13 cellular contexts compared by ENCODE assay signal in genomic region chr11:62958547-62959071, GRCh38. TPM values are rescaled to one million over a fixed set of nuclear protein-coding genes. Genes with fewer than 3 reads are reported as not detected.
DNase-seq lines count a peak whose midpoint lies in the region; ATAC-seq and TF ChIP-seq lines count a peak whose summit lies in the region.
"Had no signal": no experiment of that assay in that cellular context is flagged by ENCODE, and none has a peak within 500 bp of the region (broad histone marks: within the 10 kb centered on the region; RNA-seq: fewer than 3 reads in every experiment).

No MANE protein-coding gene starts in this region.

- intact Hi-C loops in activated T-helper 2 cell treated with anti-CD3 and anti-CD28 coated beads, Interferon-gamma antibody, Interleukin-2, Interleukin-4, amounts not matched to agents 10 μg/mL and 5 μg/mL and 100 μg/mL, durations not matched to agents 14 hours and 24 hours and 36 hours (cut with micrococcal nuclease) = no loop called here

- H3K4me1 Mint-ChIP-seq in neural crest cell (peaks cover 12% of the 10 kb centered on the region), WTC11 (peaks cover 8% of the 10 kb centered on the region)
- H3K4me1 Mint-ChIP-seq in activated T-helper 2 cell treated with anti-CD3 and anti-CD28 coated beads, Interferon-gamma antibody, Interleukin-2, Interleukin-4, amounts not matched to agents 10 μg/mL and 5 μg/mL and 100 μg/mL, durations not matched to agents 14 hours and 24 hours and 36 hours (ENCODE audit: low read depth) = no peaks in the 10 kb centered on the region
- no peaks in the 10 kb centered on the region for H3K4me1 Mint-ChIP-seq in activated CD8-positive, alpha-beta T cell treated with anti-CD3 and anti-CD28 coated beads, Interleukin-2, amount 10 ng/mL, durations not matched to agents 7 days and 5 days (ENCODE audit: low read depth)

- no peak overlapping the region for H3K4me3 Mint-ChIP-seq in neural crest cell
- H3K4me3 Mint-ChIP-seq in activated T-helper 2 cell treated with anti-CD3 and anti-CD28 coated beads, Interferon-gamma antibody, Interleukin-2, Interleukin-4, amounts not matched to agents 10 μg/mL and 5 μg/mL and 100 μg/mL, durations not matched to agents 14 hours and 24 hours and 36 hours (ENCODE audit: low read depth) = no peak overlapping the region
- H3K4me3 Mint-ChIP-seq in WTC11 = no peak overlapping the region
- H3K4me3 Mint-ChIP-seq in activated CD8-positive, alpha-beta T cell treated with anti-CD3 and anti-CD28 coated beads, Interleukin-2, amount 10 ng/mL, durations not matched to agents 7 days and 5 days = no peak overlapping the region

- peaks cover 4% of the 10 kb centered on the region for H3K9me3 Mint-ChIP-seq in neural crest cell
- no peaks in the 10 kb centered on the region for H3K9me3 Mint-ChIP-seq in activated T-helper 2 cell treated with anti-CD3 and anti-CD28 coated beads, Interferon-gamma antibody, Interleukin-2, Interleukin-4, amounts not matched to agents 10 μg/mL and 5 μg/mL and 100 μg/mL, durations not matched to agents 14 hours and 24 hours and 36 hours
- H3K9me3 Mint-ChIP-seq in WTC11 = no peaks in the 10 kb centered on the region
- H3K9me3 Mint-ChIP-seq in activated CD8-positive, alpha-beta T cell treated with anti-CD3 and anti-CD28 coated beads, Interleukin-2, amount 10 ng/mL, durations not matched to agents 7 days and 5 days (ENCODE audit: insufficient read depth) = no peaks in the 10 kb centered on the region

- peak; percentile 40 for DNase-seq in COLO829 (ENCODE audit: low spot score)
- DNase-seq in NCI-H2227 treated with DMSO at 0.1 percent for 48 hours (lab: John Stamatoyannopoulos, UW) = peak; percentile 83
- peak; percentile 40 for DNase-seq in epidermal melanocyte (ENCODE audit: insufficient read length, low spot score)
- DNase-seq in neural crest cell (ENCODE audit: low read depth, low spot score) = no peak
- no peak for DNase-seq in activated T-helper 2 cell treated with anti-CD3 and anti-CD28 coated beads, Interferon-gamma antibody, Interleukin-2, Interleukin-4, amounts not matched to agents 10 μg/mL and 5 μg/mL and 100 μg/mL, durations not matched to agents 14 hours and 24 hours and 36 hours (ENCODE audit: low spot score)
- DNase-seq in WTC11 (ENCODE audit: low spot score) = no peak
- no peak for DNase-seq in activated CD8-positive, alpha-beta T cell treated with anti-CD3 and anti-CD28 coated beads, Interleukin-2, amount 10 ng/mL, durations not matched to agents 7 days and 5 days
- DNase-seq: Caco-2, caudate nucleus, GOT3, NCI-H1436 had no signal

- H3K27ac Mint-ChIP-seq in neural crest cell (ENCODE audit: unreplicated experiment) (peak overlapping the region; percentile 15), WTC11 (no peak overlapping the region)
- H3K27ac Mint-ChIP-seq in activated T-helper 2 cell treated with anti-CD3 and anti-CD28 coated beads, Interferon-gamma antibody, Interleukin-2, Interleukin-4, amounts not matched to agents 10 μg/mL and 5 μg/mL and 100 μg/mL, durations not matched to agents 14 hours and 24 hours and 36 hours = no peak overlapping the region
- no peak overlapping the region for H3K27ac Mint-ChIP-seq in activated CD8-positive, alpha-beta T cell treated with anti-CD3 and anti-CD28 coated beads, Interleukin-2, amount 10 ng/mL, durations not matched to agents 7 days and 5 days

- ATAC-seq in WTC11 = no peak
- ATAC-seq in GM18520 (IDR thresholded peaks at IDR 0.05; ENCODE audit: unreplicated experiment) = no peak
- no peak for ATAC-seq in activated CD8-positive, alpha-beta T cell treated with anti-CD3 and anti-CD28 coated beads, Interleukin-2, amount 10 ng/mL, durations not matched to agents 7 days and 5 days

- CTCF ChIA-PET in WTC11 (lab: Charles Lee) = interaction anchor here (3.6 to 3.7 kb wide), 2 partner anchors 17 to 53 kb away, joined by 13 to 19 read pairs; no protein-coding TSS in a partner anchor
- CTCF ChIA-PET in activated CD8-positive, alpha-beta T cell treated with anti-CD3 and anti-CD28 coated beads, Interleukin-2, amount 10 ng/mL, durations not matched to agents 7 days and 5 days (lab: Charles Lee) = interaction anchor here (1.5 kb wide), 1 partner anchor 53 kb away, joined by 6 read pairs; no protein-coding TSS in a partner anchor

- TF ChIP-seq CTCF in neural crest cell (conservative IDR thresholded peaks at IDR 0.05) = no peak
- no peak for TF ChIP-seq CTCF in WTC11 (IDR thresholded peaks at IDR 0.05)

- POLR2A ChIA-PET in WTC11 (lab: Charles Lee) = no interaction called here
- POLR2A ChIA-PET in activated CD8-positive, alpha-beta T cell treated with anti-CD3 and anti-CD28 coated beads, Interleukin-2, amount 10 ng/mL, durations not matched to agents 7 days and 5 days (lab: Charles Lee) = no interaction called here

- H3K27me3 Mint-ChIP-seq in neural crest cell (ENCODE audit: low read depth) (peaks cover 2% of the 10 kb centered on the region), WTC11 (ENCODE audit: low read depth) (no peaks in the 10 kb centered on the region; the same call in none of the 2 replicates)
- H3K27me3 Mint-ChIP-seq in activated T-helper 2 cell treated with anti-CD3 and anti-CD28 coated beads, Interferon-gamma antibody, Interleukin-2, Interleukin-4, amounts not matched to agents 10 μg/mL and 5 μg/mL and 100 μg/mL, durations not matched to agents 14 hours and 24 hours and 36 hours (ENCODE audit: low read depth) = peaks cover 5% of the 10 kb centered on the region
- peaks cover 13% of the 10 kb centered on the region for H3K27me3 Mint-ChIP-seq in activated CD8-positive, alpha-beta T cell treated with anti-CD3 and anti-CD28 coated beads, Interleukin-2, amount 10 ng/mL, durations not matched to agents 7 days and 5 days (ENCODE audit: low read depth)

- H3K36me3 Mint-ChIP-seq in neural crest cell (ENCODE audit: low read depth) = no peaks in the 10 kb centered on the region
- no peaks in the 10 kb centered on the region for H3K36me3 Mint-ChIP-seq in activated T-helper 2 cell treated with anti-CD3 and anti-CD28 coated beads, Interferon-gamma antibody, Interleukin-2, Interleukin-4, amounts not matched to agents 10 μg/mL and 5 μg/mL and 100 μg/mL, durations not matched to agents 14 hours and 24 hours and 36 hours (ENCODE audit: low read depth)
- H3K36me3 Mint-ChIP-seq in WTC11 = no peaks in the 10 kb centered on the region
- no peaks in the 10 kb centered on the region for H3K36me3 Mint-ChIP-seq in activated CD8-positive, alpha-beta T cell treated with anti-CD3 and anti-CD28 coated beads, Interleukin-2, amount 10 ng/mL, durations not matched to agents 7 days and 5 days (ENCODE audit: low read depth)

TF ChIP-seq in WTC11, 78 proteins besides CTCF, POLR2A, EP300 and RAD21 (continues in another document):
- TF ChIP-seq FOXK1 (CRISPR knock-in tag; IDR thresholded peaks at IDR 0.05) (no peak), RELA (CRISPR knock-in tag; IDR thresholded peaks at IDR 0.05; ENCODE audit: borderline replicate concordance) (no peak)
- TF ChIP-seq, protein P1, sequence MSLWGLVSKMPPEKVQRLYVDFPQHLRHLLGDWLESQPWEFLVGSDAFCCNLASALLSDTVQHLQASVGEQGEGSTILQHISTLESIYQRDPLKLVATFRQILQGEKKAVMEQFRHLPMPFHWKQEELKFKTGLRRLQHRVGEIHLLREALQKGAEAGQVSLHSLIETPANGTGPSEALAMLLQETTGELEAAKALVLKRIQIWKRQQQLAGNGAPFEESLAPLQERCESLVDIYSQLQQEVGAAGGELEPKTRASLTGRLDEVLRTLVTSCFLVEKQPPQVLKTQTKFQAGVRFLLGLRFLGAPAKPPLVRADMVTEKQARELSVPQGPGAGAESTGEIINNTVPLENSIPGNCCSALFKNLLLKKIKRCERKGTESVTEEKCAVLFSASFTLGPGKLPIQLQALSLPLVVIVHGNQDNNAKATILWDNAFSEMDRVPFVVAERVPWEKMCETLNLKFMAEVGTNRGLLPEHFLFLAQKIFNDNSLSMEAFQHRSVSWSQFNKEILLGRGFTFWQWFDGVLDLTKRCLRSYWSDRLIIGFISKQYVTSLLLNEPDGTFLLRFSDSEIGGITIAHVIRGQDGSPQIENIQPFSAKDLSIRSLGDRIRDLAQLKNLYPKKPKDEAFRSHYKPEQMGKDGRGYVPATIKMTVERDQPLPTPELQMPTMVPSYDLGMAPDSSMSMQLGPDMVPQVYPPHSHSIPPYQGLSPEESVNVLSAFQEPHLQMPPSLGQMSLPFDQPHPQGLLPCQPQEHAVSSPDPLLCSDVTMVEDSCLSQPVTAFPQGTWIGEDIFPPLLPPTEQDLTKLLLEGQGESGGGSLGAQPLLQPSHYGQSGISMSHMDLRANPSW (CRISPR knock-in tag; conservative IDR thresholded peaks at IDR 0.05; ENCODE audit: low read depth) = no peak

RNA-seq across cellular contexts. Expression of gene SLC22A6, which starts 26.2 kb away (rescaled TPM):
- total RNA-seq in neural crest cell = not detected in 2 replicates
- not detected in 2 replicates for total RNA-seq in activated T-helper 2 cell treated with anti-CD3 and anti-CD28 coated beads, Interferon-gamma antibody, Interleukin-2, Interleukin-4, amounts not matched to agents 10 μg/mL and 5 μg/mL and 100 μg/mL, durations not matched to agents 14 hours and 24 hours and 36 hours
- total RNA-seq in WTC11 (2021) = not detected in 3 replicates
- not detected for total RNA-seq in activated CD8-positive, alpha-beta T cell treated with anti-CD3 and anti-CD28 coated beads, Interleukin-2, amount 10 ng/mL, durations not matched to agents 7 days and 5 days
- total RNA-seq: Caco-2, posterior vena cava had no signal

RNA-seq across cellular contexts. Expression of gene CHRM1, which starts 37.4 kb away (rescaled TPM):
- total RNA-seq in neural crest cell (not detected in 2 replicates), WTC11 (2021) (not detected in 3 replicates)
- total RNA-seq in activated T-helper 2 cell treated with anti-CD3 and anti-CD28 coated beads, Interferon-gamma antibody, Interleukin-2, Interleukin-4, amounts not matched to agents 10 μg/mL and 5 μg/mL and 100 μg/mL, durations not matched to agents 14 hours and 24 hours and 36 hours = not detected in 2 replicates
- total RNA-seq in activated CD8-positive, alpha-beta T cell treated with anti-CD3 and anti-CD28 coated beads, Interleukin-2, amount 10 ng/mL, durations not matched to agents 7 days and 5 days = not detected
- total RNA-seq: Caco-2, posterior vena cava had no signal

RNA-seq across cellular contexts. Expression of gene SLC22A8, which starts 57.0 kb away (rescaled TPM):
- total RNA-seq in neural crest cell = not detected in 2 replicates
- total RNA-seq in activated T-helper 2 cell treated with anti-CD3 and anti-CD28 coated beads, Interferon-gamma antibody, Interleukin-2, Interleukin-4, amounts not matched to agents 10 μg/mL and 5 μg/mL and 100 μg/mL, durations not matched to agents 14 hours and 24 hours and 36 hours = not detected in 2 replicates
- total RNA-seq in WTC11 (2021) = not detected in 3 replicates
- total RNA-seq in activated CD8-positive, alpha-beta T cell treated with anti-CD3 and anti-CD28 coated beads, Interleukin-2, amount 10 ng/mL, durations not matched to agents 7 days and 5 days = not detected
- total RNA-seq: Caco-2, posterior vena cava had no signal

Comparison
In these comparisons a context has a peak if more than half of its experiments do, and no peak if none do; other contexts are left out.
1. DNase-seq: peak in COLO829 (single experiment), NCI-H2227 treated with DMSO at 0.1 percent for 48 hours (single experiment) and epidermal melanocyte (single experiment); none in neural crest cell (single experiment), activated T-helper 2 cell treated with anti-CD3 and anti-CD28 coated beads, Interferon-gamma antibody, Interleukin-2, Interleukin-4, amounts not matched to agents 10 μg/mL and 5 μg/mL and 100 μg/mL, durations not matched to agents 14 hours and 24 hours and 36 hours (single experiment), WTC11 (single experiment) and activated CD8-positive, alpha-beta T cell treated with anti-CD3 and anti-CD28 coated beads, Interleukin-2, amount 10 ng/mL, durations not matched to agents 7 days and 5 days (single experiment).